Comparison of ENCODE assay signal across 8 cellular contexts in genomic region chr5:172697123-172698121, GRCh38. TPM values are rescaled to one million over a fixed set of nuclear protein-coding genes. Genes with fewer than 3 reads are reported as not detected.
DNase-seq lines count a peak whose midpoint lies in the region; TF ChIP-seq lines count a peak whose summit lies in the region.

No MANE protein-coding gene starts in this region.

- peak overlapping the region; percentile 31 for H3K27ac ChIP-seq in SJSA1
- peak overlapping the region; percentile 75 for H3K27ac ChIP-seq in suprapubic skin

- CTCF ChIA-PET in activated naive CD4-positive, alpha-beta T cell treated with anti-CD3 and anti-CD28 coated beads for 36 hours (lab: Charles Lee), result interaction anchor here (0.6 to 5.2 kb wide), 44 partner anchors 9 to 593 kb away, joined by 3 to 39 read pairs (median 4); partner anchors contain the start of genes DUSP1 and RPL26L1

- H3K36me3 Mint-ChIP-seq in activated naive CD4-positive, alpha-beta T cell treated with anti-CD3 and anti-CD28 coated beads for 36 hours (ENCODE audit: low read depth), result no peaks in the 10 kb centered on the region

- H3K36me3 ChIP-seq in MG63, result no peaks in the 10 kb centered on the region
- no peaks in the 10 kb centered on the region for H3K36me3 ChIP-seq in SJSA1
- no peaks in the 10 kb centered on the region for H3K36me3 ChIP-seq in suprapubic skin

- peaks cover 8% of the 10 kb centered on the region for H3K4me1 ChIP-seq in SJSA1 (replicated peaks)
- peaks cover 45% of the 10 kb centered on the region for H3K4me1 ChIP-seq in suprapubic skin

- TF ChIP-seq CTCF in suprapubic skin (IDR thresholded peaks at IDR 0.05), result peak; percentile 87 to 92

- DNase-seq in EH (ENCODE audit: low read depth) (peak; percentile 89), GOT3 (lab: John Stamatoyannopoulos, UW) (peak; percentile 48), MG63 (peak; percentile 85), SJSA1 (ENCODE audit: low read depth in 1 of 2, low spot score in 2 of 2) (peak; percentile 89 to 96), globus pallidus (ENCODE audit: low spot score) (peak; percentile 81), nucleus accumbens (lab: John Stamatoyannopoulos, UW) (peak in 54 of 56 donors; percentile 12 to 88 (median 68)), suprapubic skin (ENCODE audit: low spot score in 2 of 2) (peak; percentile 91 to 96)
- peak; percentile 91 for DNase-seq in activated naive CD4-positive, alpha-beta T cell treated with anti-CD3 and anti-CD28 coated beads for 36 hours

- no peak for TF ChIP-seq POLR2A in suprapubic skin (IDR thresholded peaks at IDR 0.05)

- H3K4me3 ChIP-seq in MG63 (peak overlapping the region; percentile 67), SJSA1 (peak overlapping the region; percentile 46), suprapubic skin (peak overlapping the region; percentile 71)

- H3K9me3 ChIP-seq in MG63, result no peaks in the 10 kb centered on the region
- H3K9me3 ChIP-seq in SJSA1 (replicated peaks), result no peaks in the 10 kb centered on the region
- H3K9me3 ChIP-seq in suprapubic skin, result no peaks in the 10 kb centered on the region

- 34% methylated on average over 16 of the region's 36 CpGs for WGBS in suprapubic skin

- H3K4me1 Mint-ChIP-seq in activated naive CD4-positive, alpha-beta T cell treated with anti-CD3 and anti-CD28 coated beads for 36 hours (ENCODE audit: low read depth), result peaks cover 11% of the 10 kb centered on the region

- peak overlapping the region; percentile 50 for H3K27ac Mint-ChIP-seq in activated naive CD4-positive, alpha-beta T cell treated with anti-CD3 and anti-CD28 coated beads for 36 hours

- peaks cover 10% of the 10 kb centered on the region for H3K27me3 Mint-ChIP-seq in activated naive CD4-positive, alpha-beta T cell treated with anti-CD3 and anti-CD28 coated beads for 36 hours (ENCODE audit: low read depth)

- H3K4me3 Mint-ChIP-seq in activated naive CD4-positive, alpha-beta T cell treated with anti-CD3 and anti-CD28 coated beads for 36 hours, result peak overlapping the region; percentile 70

- H3K9me3 Mint-ChIP-seq in activated naive CD4-positive, alpha-beta T cell treated with anti-CD3 and anti-CD28 coated beads for 36 hours, result no peaks in the 10 kb centered on the region

- no peak for TF ChIP-seq EP300 in suprapubic skin (IDR thresholded peaks at IDR 0.05)

- H3K27me3 ChIP-seq in MG63, result no peaks in the 10 kb centered on the region
- H3K27me3 ChIP-seq in SJSA1 (replicated peaks), result peaks cover 12% of the 10 kb centered on the region
- H3K27me3 ChIP-seq in suprapubic skin, result no peaks in the 10 kb centered on the region

- intact Hi-C loops in activated naive CD4-positive, alpha-beta T cell treated with anti-CD3 and anti-CD28 coated beads for 36 hours (cut with micrococcal nuclease), result loop anchor here (1.0 to 10.0 kb wide), 6 partner anchors 31 to 593 kb away; partner anchors contain the start of genes EFCAB9 and NEURL1B

RNA-seq across cellular contexts. Expression of gene NEURL1B, which starts 56.4 kb away (rescaled TPM):
- 6.3 and 10.1 TPM in 2 replicates for total RNA-seq in MG63 (2014; rRNA removed; shearing (Covaris generic); ENCODE audit: low replicate concordance)
- total RNA-seq in SJSA1 (2014; rRNA removed; shearing (Covaris generic)), result 7.4 and 15.4 TPM in 2 replicates
- total RNA-seq in activated naive CD4-positive, alpha-beta T cell treated with anti-CD3 and anti-CD28 coated beads for 36 hours, result under 1 TPM; 0.57 to 0.64 TPM
- total RNA-seq in suprapubic skin, result 10 to 100 TPM; 18.5 to 40.9 (median 30.4) TPM

Comparison
In these comparisons a context has a peak if more than half of its experiments do, and no peak if none do; other contexts are left out.
1. Peak in every context shown above with its lines: DNase-seq, H3K4me3 ChIP-seq and H3K27ac ChIP-seq.